ENCODE assay signal across 8 cellular contexts in the genomic region with DNA sequence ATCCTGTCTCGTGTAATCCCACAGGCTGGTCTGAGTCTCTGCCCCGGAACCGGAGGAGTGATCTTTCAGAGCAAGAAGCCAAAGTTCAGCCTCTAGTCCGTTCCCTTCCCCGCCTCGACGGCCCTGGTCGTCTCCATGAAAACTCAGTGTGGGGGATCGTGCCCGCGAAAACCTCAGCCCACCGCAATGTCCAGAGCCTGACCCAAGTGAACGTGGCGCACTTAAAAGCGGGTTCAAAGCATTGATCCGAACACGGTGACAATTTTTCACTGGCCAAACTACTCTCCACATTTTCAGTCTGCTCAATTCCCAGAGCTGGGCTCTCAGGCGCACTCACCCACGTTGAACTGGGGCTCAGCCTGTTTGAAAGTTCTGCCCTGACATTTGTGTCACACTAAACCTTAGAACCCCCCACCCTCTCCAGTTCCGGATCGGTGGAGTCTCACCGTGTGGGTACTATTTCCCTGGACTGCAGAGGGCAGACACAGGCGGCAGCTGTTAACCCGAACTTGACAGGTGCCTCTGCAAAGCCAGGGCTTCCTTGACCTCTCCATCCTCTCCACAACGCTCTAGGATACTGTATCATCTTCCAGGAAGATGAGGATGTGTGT. TPM values are rescaled to one million over a fixed set of nuclear protein-coding genes. Genes with fewer than 3 reads are reported as not detected.
DNase-seq lines count a peak whose midpoint lies in the region; ATAC-seq and TF ChIP-seq lines count a peak whose summit lies in the region.

No MANE protein-coding gene starts in this region.

- no peak for TF ChIP-seq POLR2A in erythroblast (IDR thresholded peaks at IDR 0.05; ENCODE audit: low read length)

- no peak overlapping the region for H3K4me3 ChIP-seq in SU-DHL-6 (ENCODE audit: insufficient read depth, low read length, poor library complexity, severe bottlenecking)

- H3K27ac ChIP-seq in SU-DHL-6 (ENCODE audit: low read depth, low read length): no peak overlapping the region

- peak overlapping the region; percentile 63 to 79 (median 74) for H3K4me3 Mint-ChIP-seq in naive thymus-derived CD8-positive, alpha-beta T cell

- no peaks in the 10 kb centered on the region; the same call in 1 of the 2 replicates for H3K27me3 ChIP-seq in SU-DHL-6 (ENCODE audit: low read length)

- peaks cover 29 to 77% (median 56%) of the 10 kb centered on the region in 5 donors for H3K27me3 Mint-ChIP-seq in naive thymus-derived CD8-positive, alpha-beta T cell

- peaks cover 0 to 3% (median 0%) of the 10 kb centered on the region in 3 donors for H3K36me3 Mint-ChIP-seq in naive thymus-derived CD8-positive, alpha-beta T cell

- no peaks in the 10 kb centered on the region for H3K9me2 ChIP-seq in SU-DHL-6 (replicated peaks; ENCODE audit: insufficient read depth, low read length)

- POLR2A ChIA-PET in naive thymus-derived CD8-positive, alpha-beta T cell (lab: Charles Lee): no interaction called here

- no peaks in the 10 kb centered on the region for H3K9me3 Mint-ChIP-seq in naive thymus-derived CD8-positive, alpha-beta T cell

- H2AFZ ChIP-seq in SU-DHL-6 (ENCODE audit: low read depth, low read length, severe bottlenecking): peak overlapping the region; percentile 5

- peak overlapping the region in 1 of 10 donors; percentile 29 for H3K27ac Mint-ChIP-seq in naive thymus-derived CD8-positive, alpha-beta T cell

- no peak overlapping the region for H3K9ac ChIP-seq in SU-DHL-6 (ENCODE audit: low read length)

- peak; percentile 2 for DNase-seq in stimulated activated CD4-positive, alpha-beta T cell treated with anti-CD3 and anti-CD28 coated beads, Interleukin-1b, Interleukin-23, amount 100 ng/mL, for 48 hours
- DNase-seq in stimulated activated CD4-positive, alpha-beta T cell treated with anti-CD3 and anti-CD28 coated beads, Interleukin-4, amount 100 ng/mL, for 24 hours: no peak
- peak; percentile 20 to 27 for DNase-seq in erythroblast (lab: John Stamatoyannopoulos, UW)
- DNase-seq in naive thymus-derived CD8-positive, alpha-beta T cell: no peak
- no peak for DNase-seq in NCI-H2029 treated with DMSO at 0.1 percent for 48 hours (lab: John Stamatoyannopoulos, UW)
- DNase-seq in NCI-H526 treated with DMSO at 0.1 percent for 48 hours (lab: John Stamatoyannopoulos, UW): no peak

- H3K4me2 ChIP-seq in SU-DHL-6 (ENCODE audit: low read depth, low read length, poor library complexity, severe bottlenecking): peak overlapping the region; percentile 27

- peaks cover 3 to 20% (median 17%) of the 10 kb centered on the region in 4 donors for H3K4me1 Mint-ChIP-seq in naive thymus-derived CD8-positive, alpha-beta T cell

- H3K36me3 ChIP-seq in SU-DHL-6 (ENCODE audit: low read length): no peaks in the 10 kb centered on the region

- H4K20me1 ChIP-seq in SU-DHL-6 (ENCODE audit: low read depth, low read length): no peaks in the 10 kb centered on the region

- no peaks in the 10 kb centered on the region for H3F3A ChIP-seq in SU-DHL-6 (ENCODE audit: insufficient read depth)

- ATAC-seq in naive thymus-derived CD8-positive, alpha-beta T cell: no peak
- no peak for ATAC-seq in GM18519 (IDR thresholded peaks at IDR 0.05; ENCODE audit: low FRiP score, unreplicated experiment)

- no peaks in the 10 kb centered on the region for H3K79me2 ChIP-seq in SU-DHL-6 (ENCODE audit: insufficient read depth, low read length)

- H3K9me3 ChIP-seq in SU-DHL-6 (ENCODE audit: insufficient read depth, low read length): no peaks in the 10 kb centered on the region

- TF ChIP-seq CTCF in SU-DHL-6 (IDR thresholded peaks at IDR 0.05; ENCODE audit: insufficient read depth, low read length, poor library complexity, severe bottlenecking): no peak

RNA-seq across cellular contexts. Expression of gene PRICKLE1, which starts 0.9 kb away (rescaled TPM):
- 1 to 10 TPM; 1.7 to 2.4 TPM for total RNA-seq in naive thymus-derived CD8-positive, alpha-beta T cell
- polyA plus RNA-seq in naive thymus-derived CD8-positive, alpha-beta T cell: under 1 TPM in 1 of 3 donors, not detected in 2; 0.34 TPM

Comparison
In these comparisons a context has a peak if more than half of its experiments do, and no peak if none do; other contexts are left out.
1. DNase-seq: peak in stimulated activated CD4-positive, alpha-beta T cell treated with anti-CD3 and anti-CD28 coated beads, Interleukin-1b, Interleukin-23, amount 100 ng/mL, for 48 hours (single experiment) and erythroblast (2 of 2); none in stimulated activated CD4-positive, alpha-beta T cell treated with anti-CD3 and anti-CD28 coated beads, Interleukin-4, amount 100 ng/mL, for 24 hours (single experiment), naive thymus-derived CD8-positive, alpha-beta T cell (0 of 10), NCI-H2029 treated with DMSO at 0.1 percent for 48 hours (single experiment) and NCI-H526 treated with DMSO at 0.1 percent for 48 hours (single experiment).